In genomic region chr13:97222934-97223710, GRCh38 we compare ENCODE assay signal across 8 cellular contexts. TPM values are rescaled to one million over a fixed set of nuclear protein-coding genes. Genes with fewer than 3 reads are reported as not detected.
A peak's percentile ranks its signal among the peaks of the same experiment; 100 is the strongest.
DNase-seq lines count a peak whose midpoint lies in the region; ATAC-seq and TF ChIP-seq lines count a peak whose summit lies in the region.

No MANE protein-coding gene starts in this region.

- H3K4me2 ChIP-seq in mesenchymal stem cell (ENCODE audit: low read length, poor library complexity, severe bottlenecking): peak overlapping the region; percentile 61

- H2BK15ac ChIP-seq in mesenchymal stem cell (ENCODE audit: low read depth, poor library complexity, severe bottlenecking): no peak overlapping the region

- H3K27ac Mint-ChIP-seq in Caco-2 (ENCODE audit: unreplicated experiment): peak overlapping the region; percentile 71

- H2BK12ac ChIP-seq in mesenchymal stem cell (ENCODE audit: low read length in 2 of 2): no peak overlapping the region

- H3K4me1 ChIP-seq in Caco-2: peaks cover 50% of the 10 kb centered on the region
- peaks cover 14% of the 10 kb centered on the region for H3K4me1 ChIP-seq in mesenchymal stem cell (ENCODE audit: control insufficient read depth, insufficient read depth, low read depth, low read length)
- H3K4me1 ChIP-seq in aorta (ENCODE audit: control insufficient read depth in 1 of 2, insufficient read depth in 2 of 2, low read length in 2 of 2): peaks cover 4 to 5% of the 10 kb centered on the region in 2 donors

- H3K23ac ChIP-seq in mesenchymal stem cell (ENCODE audit: low read length in 2 of 2): no peak overlapping the region

- H3K9me3 ChIP-seq in Caco-2 (no peaks in the 10 kb centered on the region), mesenchymal stem cell (ENCODE audit: control insufficient read depth, low read length) (no peaks in the 10 kb centered on the region), aorta (ENCODE audit: control insufficient read depth, low read length) (no peaks in the 10 kb centered on the region)

- BruUV-seq in Caco-2 (replicated peaks; lab: Mats Ljungman, UMichigan): TSS peak; percentile 87

- WGBS in mesenchymal stem cell: 12% methylated on average over 4 of the region's 8 CpGs
- 1 to 2% methylated on average over 8 of the region's 8 CpGs for WGBS in aorta, 2 donors

- no peak overlapping the region for H2AFZ ChIP-seq in mesenchymal stem cell (ENCODE audit: low read depth, low read length)

- peak; percentile 1 for ATAC-seq in aorta (ENCODE audit: low FRiP score)
- ATAC-seq in GM21576 (IDR thresholded peaks at IDR 0.05; ENCODE audit: unreplicated experiment): no peak

- intact Hi-C loops in Caco-2 (cut with micrococcal nuclease; ENCODE audit: unreplicated experiment): loop anchor here (1.0 to 2.0 kb wide), 7 partner anchors 21 to 136 kb away; no protein-coding TSS in a partner anchor
- intact Hi-C loops in aorta (cut with DNase I): loop anchor here (2.0 to 5.0 kb wide), 4 partner anchors 34 to 134 kb away; no protein-coding TSS in a partner anchor

- no peak overlapping the region for H2BK5ac ChIP-seq in mesenchymal stem cell (ENCODE audit: low read depth, low read length, poor library complexity, severe bottlenecking)

- H2AK5ac ChIP-seq in mesenchymal stem cell (ENCODE audit: low read length, severe bottlenecking): peak overlapping the region; percentile 30

- peaks cover 44% of the 10 kb centered on the region for H3K4me1 Mint-ChIP-seq in Caco-2 (ENCODE audit: low read depth, unreplicated experiment)

- H3K9me3 Mint-ChIP-seq in Caco-2 (ENCODE audit: unreplicated experiment): no peaks in the 10 kb centered on the region

- in situ Hi-C loops in brain microvascular endothelial cell (cut with HindIII; ENCODE audit: low pct_ligation_motif_present, low sequenced_read_pairs): loop anchor here (25.0 kb wide), 1 partner anchor 139 kb away; no protein-coding TSS in a partner anchor

- CTCF ChIA-PET in Caco-2 (lab: Charles Lee): interaction anchor here (0.7 to 3.8 kb wide), 6 partner anchors 10 to 143 kb away, joined by 3 to 38 read pairs (median 5); no protein-coding TSS in a partner anchor

- H3K27me3 ChIP-seq in Caco-2 (replicated peaks; ENCODE audit: control insufficient read depth, insufficient read depth, low read length): no peaks in the 10 kb centered on the region
- H3K27me3 ChIP-seq in brain microvascular endothelial cell (replicated peaks): no peaks in the 10 kb centered on the region
- H3K27me3 ChIP-seq in mesenchymal stem cell (ENCODE audit: control insufficient read depth in 1 of 2, insufficient read depth in 1 of 2, low read length in 2 of 2): no peaks in the 10 kb centered on the region
- no peaks in the 10 kb centered on the region for H3K27me3 ChIP-seq in aorta (ENCODE audit: control insufficient read depth in 1 of 2, insufficient read depth in 2 of 2, low read length in 1 of 2)

- H3K14ac ChIP-seq in mesenchymal stem cell (ENCODE audit: low read length in 2 of 2): no peak overlapping the region

- peak overlapping the region; percentile 95 for H3K4me3 Mint-ChIP-seq in Caco-2 (ENCODE audit: unreplicated experiment)

- peak overlapping the region; percentile 94 for H3K27ac ChIP-seq in brain microvascular endothelial cell
- peak overlapping the region; percentile 97 for H3K27ac ChIP-seq in mesenchymal stem cell (ENCODE audit: low read length, poor library complexity, severe bottlenecking)
- peak overlapping the region in 1 of 2 donors; percentile 68 for H3K27ac ChIP-seq in aorta (ENCODE audit: low read depth in 1 of 2, low read length in 2 of 2)

- H2BK120ac ChIP-seq in mesenchymal stem cell (ENCODE audit: low read depth, low read length): no peak overlapping the region

- H3K36me3 Mint-ChIP-seq in Caco-2 (ENCODE audit: insufficient read depth, unreplicated experiment): peaks cover 25% of the 10 kb centered on the region

- H3K79me1 ChIP-seq in mesenchymal stem cell (replicated peaks; ENCODE audit: low read length, poor library complexity, severe bottlenecking): no peaks in the 10 kb centered on the region

- DNase-seq in Caco-2 (no peak), KG1 (lab: John Stamatoyannopoulos, UW) (peak; percentile 48), brain microvascular endothelial cell (no peak), mesenchymal stem cell (no peak), aorta (no peak), DMS53 treated with DMSO at 0.1 percent for 48 hours (lab: John Stamatoyannopoulos, UW; ENCODE audit: unreplicated experiment) (no peak), RPMI8226 (no peak)

- H4K8ac ChIP-seq in mesenchymal stem cell (ENCODE audit: low read length): no peak overlapping the region

- no peak overlapping the region for H3K4ac ChIP-seq in mesenchymal stem cell (ENCODE audit: low read depth in 1 of 2, low read length in 2 of 2)

- POLR2A ChIA-PET in Caco-2 (lab: Charles Lee): interaction anchor here (0.9 to 1.8 kb wide), 3 partner anchors 37 to 113 kb away, joined by 3 to 7 read pairs (median 5); no protein-coding TSS in a partner anchor

- H3K18ac ChIP-seq in mesenchymal stem cell (ENCODE audit: low read depth in 1 of 2, low read length in 2 of 2): no peak overlapping the region

- H4K91ac ChIP-seq in mesenchymal stem cell (ENCODE audit: low read length): no peak overlapping the region

- peak overlapping the region; percentile 95 for H3K9ac ChIP-seq in mesenchymal stem cell (ENCODE audit: low read length)

- H3K27me3 Mint-ChIP-seq in Caco-2 (ENCODE audit: insufficient read depth, unreplicated experiment): no peaks in the 10 kb centered on the region

- H3K4me3 ChIP-seq in Caco-2 (ENCODE audit: low read depth, low read length) (peak overlapping the region; percentile 51), brain microvascular endothelial cell (ENCODE audit: low read depth, low read length) (peak overlapping the region; percentile 81), mesenchymal stem cell (ENCODE audit: insufficient read depth in 1 of 2, low read depth in 1 of 2, low read length in 2 of 2) (peak overlapping the region in 1 of 2 experiments; percentile 87), aorta (ENCODE audit: low read length in 2 of 2) (peak overlapping the region; percentile 96 to 100)

- TF ChIP-seq CTCF in Caco-2 (IDR thresholded peaks at IDR 0.05; ENCODE audit: insufficient read depth in 1 of 2, low read depth in 1 of 2, low read length in 1 of 2, severe bottlenecking in 1 of 2, unreplicated experiment in 1 of 2) (no peak), brain microvascular endothelial cell (IDR thresholded peaks at IDR 0.05; ENCODE audit: low read depth, low read length, missing control alignments) (no peak)

- H3K36me3 ChIP-seq in Caco-2 (ENCODE audit: control insufficient read depth, insufficient read depth, low read length) (no peaks in the 10 kb centered on the region), brain microvascular endothelial cell (replicated peaks) (no peaks in the 10 kb centered on the region), mesenchymal stem cell (ENCODE audit: control insufficient read depth in 1 of 2, insufficient read depth in 2 of 2, low read depth in 1 of 2, low read length in 2 of 2) (peaks cover 0 to 3% of the 10 kb centered on the region in 2 experiments), aorta (ENCODE audit: control insufficient read depth in 1 of 2, insufficient read depth in 2 of 2, low read length in 1 of 2) (no peaks in the 10 kb centered on the region)

RNA-seq across cellular contexts. Expression of gene MBNL2, which starts 1.0 kb away (rescaled TPM):
- total RNA-seq in Caco-2 (2022): 41.6 TPM in 2 replicates
- 41.7 TPM for polyA plus RNA-seq in mesenchymal stem cell (2013, experiment 1 of 2)
- 43.8 TPM for polyA plus RNA-seq in mesenchymal stem cell (2013, experiment 2 of 2)
- total RNA-seq in aorta: 10 to 100 TPM; 73.4 to 79.4 TPM
- 10 to 100 TPM; 26.5 to 38.0 TPM for polyA plus RNA-seq in aorta
